7 cellular contexts compared by ENCODE assay signal in genomic region chr14:24367506-24368214, GRCh38. TPM values are rescaled to one million over a fixed set of nuclear protein-coding genes. Genes with fewer than 3 reads are reported as not detected.
A peak's percentile ranks its signal among the peaks of the same experiment; 100 is the strongest.
DNase-seq lines count a peak whose midpoint lies in the region; ATAC-seq and TF ChIP-seq lines count a peak whose summit lies in the region.

Gene NFATC4 (plus strand): TSS chr14:24368184. CDS start chr14:24368341, 157 bp downstream.

- H3K36me3 Mint-ChIP-seq in dendritic cell treated with granulocyte-macrophage colony-stimulating factor and Interleukin-4, amounts not matched to agents 40 ng/mL and 50 ng/mL, for 4 days (ENCODE audit: low read depth) = no peaks in the 10 kb centered on the region

- peak within 1 kb of the TSS; percentile 63 for H3K4me3 Mint-ChIP-seq in dendritic cell treated with granulocyte-macrophage colony-stimulating factor and Interleukin-4, amounts not matched to agents 40 ng/mL and 50 ng/mL, for 4 days
- H3K4me3 Mint-ChIP-seq in stimulated activated naive CD8-positive, alpha-beta T cell treated with anti-CD3 and anti-CD28 coated beads, Interleukin-15, amount 100 ng/mL, for 72 hours = peak within 1 kb of the TSS; percentile 82 to 92

- no peak for TF ChIP-seq CTCF in GM13977 (IDR thresholded peaks at IDR 0.05; ENCODE audit: extremely low read depth, insufficient read depth, missing control alignments)

- H3K9me3 Mint-ChIP-seq in dendritic cell treated with granulocyte-macrophage colony-stimulating factor and Interleukin-4, amounts not matched to agents 40 ng/mL and 50 ng/mL, for 4 days = no peaks in the 10 kb centered on the region
- no peaks in the 10 kb centered on the region for H3K9me3 Mint-ChIP-seq in stimulated activated naive CD8-positive, alpha-beta T cell treated with anti-CD3 and anti-CD28 coated beads, Interleukin-15, amount 100 ng/mL, for 72 hours

- intact Hi-C loops in dendritic cell treated with granulocyte-macrophage colony-stimulating factor and Interleukin-4, amounts not matched to agents 40 ng/mL and 50 ng/mL, for 4 days (cut with micrococcal nuclease) = loop anchor here (2.0 to 5.0 kb wide), 3 partner anchors 35 to 63 kb away; no protein-coding TSS in a partner anchor

- in situ Hi-C loops in GM13977 (cut with MboI; ENCODE audit: low pct_unique_long_range_greater_than_20kb, low sequenced_read_pairs, unreplicated experiment) = no loop called here

- peak; percentile 4 for ATAC-seq in left lobe of liver
- peak; percentile 25 for ATAC-seq in stimulated activated naive CD8-positive, alpha-beta T cell treated with anti-CD3 and anti-CD28 coated beads, Interleukin-15, amount 100 ng/mL, for 72 hours
- ATAC-seq in GM19328 (IDR thresholded peaks at IDR 0.05; ENCODE audit: unreplicated experiment) = no peak

- peaks cover 57% of the 10 kb centered on the region for H3K27me3 Mint-ChIP-seq in dendritic cell treated with granulocyte-macrophage colony-stimulating factor and Interleukin-4, amounts not matched to agents 40 ng/mL and 50 ng/mL, for 4 days
- H3K27me3 Mint-ChIP-seq in stimulated activated naive CD8-positive, alpha-beta T cell treated with anti-CD3 and anti-CD28 coated beads, Interleukin-15, amount 100 ng/mL, for 72 hours = peaks cover 53% of the 10 kb centered on the region

- 0 out of 2 replicates have a peak, but pooled peaks have one; percentile 8 for TF ChIP-seq POLR2A in Raji (IDR thresholded peaks at IDR 0.05; ENCODE audit: insufficient read depth, low read depth, low read length)

- DNase-seq in GM13977 (ENCODE audit: low spot score) = peak; percentile 79
- DNase-seq in HuH-7 (ENCODE audit: low spot score) = peak; percentile 80
- DNase-seq in left lobe of liver (ENCODE audit: low spot score) = no peak
- peak; percentile 31 to 48 for DNase-seq in stimulated activated naive CD8-positive, alpha-beta T cell treated with anti-CD3 and anti-CD28 coated beads, Interleukin-15, amount 100 ng/mL, for 72 hours

- H3K4me1 Mint-ChIP-seq in dendritic cell treated with granulocyte-macrophage colony-stimulating factor and Interleukin-4, amounts not matched to agents 40 ng/mL and 50 ng/mL, for 4 days (ENCODE audit: low read depth) = peaks cover 38% of the 10 kb centered on the region
- peaks cover 44% of the 10 kb centered on the region for H3K4me1 Mint-ChIP-seq in stimulated activated naive CD8-positive, alpha-beta T cell treated with anti-CD3 and anti-CD28 coated beads, Interleukin-15, amount 100 ng/mL, for 72 hours

- peak within 1 kb of the TSS; percentile 44 for H3K27ac Mint-ChIP-seq in dendritic cell treated with granulocyte-macrophage colony-stimulating factor and Interleukin-4, amounts not matched to agents 40 ng/mL and 50 ng/mL, for 4 days
- H3K27ac Mint-ChIP-seq in stimulated activated naive CD8-positive, alpha-beta T cell treated with anti-CD3 and anti-CD28 coated beads, Interleukin-15, amount 100 ng/mL, for 72 hours = peak within 1 kb of the TSS; percentile 46 to 97

RNA-seq across cellular contexts. Expression of gene NFATC4, which starts in this region (rescaled TPM):
- total RNA-seq in left lobe of liver = 1.4 TPM
